Comparison of ENCODE assay signal across 13 cellular contexts in the genomic region with DNA sequence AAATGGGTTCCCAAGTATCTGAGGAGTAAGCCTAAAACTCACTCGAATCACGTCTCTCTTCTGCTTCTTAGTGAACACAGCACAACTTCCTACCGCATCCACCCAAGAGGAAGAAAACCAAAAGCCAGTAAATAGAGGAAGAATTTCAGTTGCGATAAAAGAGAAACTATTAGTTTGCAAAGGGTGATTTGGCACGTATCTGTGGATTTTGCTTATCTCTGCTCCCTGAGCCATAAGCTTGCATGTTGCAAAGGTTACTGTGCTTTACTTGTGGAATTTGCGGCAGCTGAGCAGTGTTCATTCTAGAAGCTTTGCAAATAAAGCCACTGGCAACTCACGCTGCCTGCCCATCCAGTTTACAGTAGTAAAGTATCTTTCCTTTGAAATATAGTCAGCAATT.
DNase-seq lines count a peak whose midpoint lies in the region; ATAC-seq and TF ChIP-seq lines count a peak whose summit lies in the region.
"Had no signal": no experiment of that assay in that cellular context is flagged by ENCODE, and none has a peak within 500 bp of the region (broad histone marks: within the 10 kb centered on the region; RNA-seq: fewer than 3 reads in every experiment).

No MANE protein-coding gene starts in this region.

- no peaks in the 10 kb centered on the region for H3K36me3 Mint-ChIP-seq in activated T-helper 1 cell treated with anti-CD3 and anti-CD28 coated beads, Interleukin-12 subunit alpha, Interleukin-12 subunit beta, Interleukin-2, Interleukin-4 antibody, amounts not matched to agents 30 ng/mL and 10 ng/mL and 1 ng/mL, durations not matched to agents 14 hours and 24 hours and 36 hours (ENCODE audit: low read depth)
- no peaks in the 10 kb centered on the region for H3K36me3 Mint-ChIP-seq in type B pancreatic cell

- peaks cover 9% of the 10 kb centered on the region for H3K4me1 Mint-ChIP-seq in activated T-helper 1 cell treated with anti-CD3 and anti-CD28 coated beads, Interleukin-12 subunit alpha, Interleukin-12 subunit beta, Interleukin-2, Interleukin-4 antibody, amounts not matched to agents 30 ng/mL and 10 ng/mL and 1 ng/mL, durations not matched to agents 14 hours and 24 hours and 36 hours (ENCODE audit: low read depth)
- peaks cover 8% of the 10 kb centered on the region for H3K4me1 Mint-ChIP-seq in type B pancreatic cell (ENCODE audit: unreplicated experiment)

- peaks cover 23% of the 10 kb centered on the region for H3K27me3 Mint-ChIP-seq in activated T-helper 1 cell treated with anti-CD3 and anti-CD28 coated beads, Interleukin-12 subunit alpha, Interleukin-12 subunit beta, Interleukin-2, Interleukin-4 antibody, amounts not matched to agents 30 ng/mL and 10 ng/mL and 1 ng/mL, durations not matched to agents 14 hours and 24 hours and 36 hours (ENCODE audit: insufficient read depth)
- no peaks in the 10 kb centered on the region for H3K27me3 Mint-ChIP-seq in type B pancreatic cell

- ATAC-seq in Right ventricle myocardium superior (ENCODE audit: poor library complexity) (peak; percentile 27), HG03095 (IDR thresholded peaks at IDR 0.05; ENCODE audit: unreplicated experiment) (no peak), HG03439 (IDR thresholded peaks at IDR 0.05; ENCODE audit: unreplicated experiment) (no peak)
- ATAC-seq: activated T-cell treated with anti-CD3 and anti-CD28 coated beads, Interleukin-2, amount 50 U/mL, for 4 hours had no signal

- H3K27ac Mint-ChIP-seq in activated T-helper 1 cell treated with anti-CD3 and anti-CD28 coated beads, Interleukin-12 subunit alpha, Interleukin-12 subunit beta, Interleukin-2, Interleukin-4 antibody, amounts not matched to agents 30 ng/mL and 10 ng/mL and 1 ng/mL, durations not matched to agents 14 hours and 24 hours and 36 hours: no peak overlapping the region
- H3K27ac Mint-ChIP-seq in type B pancreatic cell: peak overlapping the region; percentile 30
- H3K27ac Mint-ChIP-seq: neural progenitor cell had no signal

- intact Hi-C loops in Right ventricle myocardium superior (cut with DNase I) (no loop called here), cardiac septum (cut with DNase I) (no loop called here)
- intact Hi-C loops in activated T-helper 1 cell treated with anti-CD3 and anti-CD28 coated beads, Interleukin-12 subunit alpha, Interleukin-12 subunit beta, Interleukin-2, Interleukin-4 antibody, amounts not matched to agents 30 ng/mL and 10 ng/mL and 1 ng/mL, durations not matched to agents 14 hours and 24 hours and 36 hours (cut with micrococcal nuclease): no loop called here

- no peaks in the 10 kb centered on the region for H3K27me3 ChIP-seq in mononuclear cell (ENCODE audit: insufficient read depth, low read length)
- H3K27me3 ChIP-seq: brain microvascular endothelial cell, neural progenitor cell had no signal

- no peaks in the 10 kb centered on the region for H3K9me3 ChIP-seq in mononuclear cell (ENCODE audit: low read depth, low read length)

- no peaks in the 10 kb centered on the region for H3K9me3 Mint-ChIP-seq in activated T-helper 1 cell treated with anti-CD3 and anti-CD28 coated beads, Interleukin-12 subunit alpha, Interleukin-12 subunit beta, Interleukin-2, Interleukin-4 antibody, amounts not matched to agents 30 ng/mL and 10 ng/mL and 1 ng/mL, durations not matched to agents 14 hours and 24 hours and 36 hours
- no peaks in the 10 kb centered on the region for H3K9me3 Mint-ChIP-seq in type B pancreatic cell
- H3K9me3 Mint-ChIP-seq: activated T-cell treated with anti-CD3 and anti-CD28 coated beads, Interleukin-2, amount 50 U/mL, for 4 hours; neural progenitor cell had no signal

- DNase-seq in Right ventricle myocardium superior (no peak), cardiac septum (ENCODE audit: low spot score) (no peak), type B pancreatic cell (ENCODE audit: extremely low spot score, unreplicated experiment) (no peak)
- DNase-seq in activated T-helper 1 cell treated with anti-CD3 and anti-CD28 coated beads, Interleukin-12 subunit alpha, Interleukin-12 subunit beta, Interleukin-2, Interleukin-4 antibody, amounts not matched to agents 30 ng/mL and 10 ng/mL and 1 ng/mL, durations not matched to agents 14 hours and 24 hours and 36 hours (ENCODE audit: low spot score): no peak
- no peak for DNase-seq in stimulated activated CD4-positive, alpha-beta T cell treated with anti-CD3 and anti-CD28 coated beads, Interleukin-4, amount 100 ng/mL, for 1 hour
- DNase-seq: activated T-cell treated with anti-CD3 and anti-CD28 coated beads, Interleukin-2, amount 50 U/mL, for 4 hours; brain microvascular endothelial cell; NCI-H187 treated with DMSO at 0.1 percent for 48 hours; stimulated activated CD4-positive, alpha-beta T cell treated with anti-CD3 and anti-CD28 coated beads, Interleukin-4, amount 100 ng/mL, for 4 hours had no signal

- peak overlapping the region; percentile 53 for H3K4me3 Mint-ChIP-seq in activated T-helper 1 cell treated with anti-CD3 and anti-CD28 coated beads, Interleukin-12 subunit alpha, Interleukin-12 subunit beta, Interleukin-2, Interleukin-4 antibody, amounts not matched to agents 30 ng/mL and 10 ng/mL and 1 ng/mL, durations not matched to agents 14 hours and 24 hours and 36 hours
- peak overlapping the region; percentile 3 for H3K4me3 Mint-ChIP-seq in type B pancreatic cell
- H3K4me3 Mint-ChIP-seq: activated T-cell treated with anti-CD3 and anti-CD28 coated beads, Interleukin-2, amount 50 U/mL, for 4 hours; neural progenitor cell had no signal

- peak overlapping the region; percentile 32 for H3K4me3 ChIP-seq in mononuclear cell (ENCODE audit: low read length)
- H3K4me3 ChIP-seq: neural progenitor cell had no signal

- peaks cover 56% of the 10 kb centered on the region for H3K4me1 ChIP-seq in mononuclear cell (ENCODE audit: insufficient read depth, low read length)
- H3K4me1 ChIP-seq: neural progenitor cell had no signal

- no peak for TF ChIP-seq CTCF in type B pancreatic cell (conservative IDR thresholded peaks at IDR 0.05)
